10 cellular contexts compared by ENCODE assay signal in genomic region chr4:39037491-39037825, GRCh38. TPM values are rescaled to one million over a fixed set of nuclear protein-coding genes. Genes with fewer than 3 reads are reported as not detected.
DNase-seq lines count a peak whose midpoint lies in the region; ATAC-seq lines count a peak whose summit lies in the region.
"Had no signal": no experiment of that assay in that cellular context is flagged by ENCODE, and none has a peak within 500 bp of the region (broad histone marks: within the 10 kb centered on the region; RNA-seq: fewer than 3 reads in every experiment).

No MANE protein-coding gene starts in this region.

- H3K27me3 ChIP-seq in stomach smooth muscle (ENCODE audit: control insufficient read depth in 1 of 2, insufficient read depth in 2 of 2, low read length in 2 of 2), result no peaks in the 10 kb centered on the region

- peak; percentile 56 for DNase-seq in glomerular visceral epithelial cell (ENCODE audit: extremely low spot score)
- DNase-seq in COR-L47 (lab: John Stamatoyannopoulos, UW), result no peak
- DNase-seq in T1000 (lab: John Stamatoyannopoulos, UW), result no peak
- DNase-seq: NCI-H1105 treated with DMSO at 0.1 percent for 48 hours, psoas muscle, SIG-M5 had no signal

- peaks cover 12% of the 10 kb centered on the region for H3K4me1 Mint-ChIP-seq in activated T-helper 17 cell treated with anti-CD3 and anti-CD28 coated beads, Interleukin-2, amount 50 U/mL, for 72 hours

- H3K4me3 ChIP-seq in stomach smooth muscle (ENCODE audit: low read length in 2 of 2), result no peak overlapping the region
- H3K4me3 ChIP-seq: psoas muscle had no signal

- H3K9me3 Mint-ChIP-seq in activated T-helper 17 cell treated with anti-CD3 and anti-CD28 coated beads, Interleukin-2, amount 50 U/mL, for 72 hours, result no peaks in the 10 kb centered on the region

- H3K4me1 ChIP-seq in stomach smooth muscle (ENCODE audit: control insufficient read depth, insufficient read depth, low read length), result peaks cover 8% of the 10 kb centered on the region
- H3K4me1 ChIP-seq: psoas muscle had no signal

- ATAC-seq in HG03378 (IDR thresholded peaks at IDR 0.05; ENCODE audit: unreplicated experiment) (peak; percentile 31), HG03095 (IDR thresholded peaks at IDR 0.05; ENCODE audit: unreplicated experiment) (no peak)
- no peak for ATAC-seq in activated T-helper 17 cell treated with anti-CD3 and anti-CD28 coated beads, Interleukin-2, amount 50 U/mL, for 72 hours (replicated peaks)
- ATAC-seq: psoas muscle had no signal

- H3K9ac ChIP-seq in stomach smooth muscle (ENCODE audit: low read length in 2 of 2), result no peak overlapping the region

- peak overlapping the region; percentile 41 for H3K27ac ChIP-seq in stomach smooth muscle (ENCODE audit: low read length)
- H3K27ac ChIP-seq: psoas muscle had no signal

- H3K9me3 ChIP-seq in stomach smooth muscle (ENCODE audit: control insufficient read depth in 2 of 2, low read length in 2 of 2), result no peaks in the 10 kb centered on the region
- H3K9me3 ChIP-seq: psoas muscle had no signal

- H3K4me3 Mint-ChIP-seq in activated T-helper 17 cell treated with anti-CD3 and anti-CD28 coated beads, Interleukin-2, amount 50 U/mL, for 72 hours, result no peak overlapping the region

- peak overlapping the region; percentile 55 for H3K27ac Mint-ChIP-seq in activated T-helper 17 cell treated with anti-CD3 and anti-CD28 coated beads, Interleukin-2, amount 50 U/mL, for 72 hours

- peaks cover 2% of the 10 kb centered on the region for H3K36me3 Mint-ChIP-seq in activated T-helper 17 cell treated with anti-CD3 and anti-CD28 coated beads, Interleukin-2, amount 50 U/mL, for 72 hours (ENCODE audit: low read depth)

- no peaks in the 10 kb centered on the region for H3K36me3 ChIP-seq in stomach smooth muscle (ENCODE audit: control insufficient read depth in 2 of 2, insufficient read depth in 2 of 2, low read length in 2 of 2)

- no peaks in the 10 kb centered on the region for H3K27me3 Mint-ChIP-seq in activated T-helper 17 cell treated with anti-CD3 and anti-CD28 coated beads, Interleukin-2, amount 50 U/mL, for 72 hours

RNA-seq across cellular contexts. Expression of gene TMEM156, which starts 5.2 kb away (rescaled TPM):
- total RNA-seq in activated T-helper 17 cell treated with anti-CD3 and anti-CD28 coated beads, Interleukin-2, amount 50 U/mL, for 72 hours, result 10 to 100 TPM; 25.7 to 37.9 TPM

RNA-seq across cellular contexts. Expression of gene KLHL5, which starts 24.6 kb away (rescaled TPM):
- 10 to 100 TPM; 19.4 to 28.1 TPM for total RNA-seq in activated T-helper 17 cell treated with anti-CD3 and anti-CD28 coated beads, Interleukin-2, amount 50 U/mL, for 72 hours
